ENCODE assay signal across 10 cellular contexts in genomic region chr3:132034097-132034485, GRCh38. TPM values are rescaled to one million over a fixed set of nuclear protein-coding genes. Genes with fewer than 3 reads are reported as not detected.
DNase-seq lines count a peak whose midpoint lies in the region; ATAC-seq, FAIRE-seq and TF ChIP-seq lines count a peak whose summit lies in the region.
"Had no signal": no experiment of that assay in that cellular context is flagged by ENCODE, and none has a peak within 500 bp of the region (broad histone marks: within the 10 kb centered on the region; RNA-seq: fewer than 3 reads in every experiment).

No MANE protein-coding gene starts in this region.

- H3K9me3 ChIP-seq in PC-9 (ENCODE audit: insufficient read depth, low read depth) (no peaks in the 10 kb centered on the region), esophagus muscularis mucosa (no peaks in the 10 kb centered on the region), parathyroid adenoma (ENCODE audit: control insufficient read depth, low read length) (no peaks in the 10 kb centered on the region)
- H3K9me3 ChIP-seq: thyroid gland had no signal

- no peak overlapping the region for H3K27ac ChIP-seq in PC-9
- no peak overlapping the region for H3K27ac ChIP-seq in esophagus muscularis mucosa (replicated peaks in 1 of 4)
- peak overlapping the region; percentile 50 for H3K27ac ChIP-seq in parathyroid adenoma
- H3K27ac ChIP-seq: thyroid gland had no signal

- H3K9ac ChIP-seq in parathyroid adenoma: no peak overlapping the region

- H3K79me2 ChIP-seq in PC-9 (ENCODE audit: low read depth) (no peaks in the 10 kb centered on the region), parathyroid adenoma (no peaks in the 10 kb centered on the region)

- no peak for TF ChIP-seq POLR2A in esophagus muscularis mucosa (IDR thresholded peaks at IDR 0.05; ENCODE audit: low read depth)

- ATAC-seq in GM19023 (IDR thresholded peaks at IDR 0.05; ENCODE audit: unreplicated experiment): no peak

- H4K20me1 ChIP-seq in PC-9 (ENCODE audit: insufficient read depth): no peaks in the 10 kb centered on the region

- TF ChIP-seq EP300 in esophagus muscularis mucosa (IDR thresholded peaks at IDR 0.05): no peak

- H3K27me3 ChIP-seq in PC-9 (ENCODE audit: insufficient read depth, low read depth) (no peaks in the 10 kb centered on the region), esophagus muscularis mucosa (peaks cover 0 to 70% (median 18%) of the 10 kb centered on the region in 4 donors), parathyroid adenoma (ENCODE audit: control insufficient read depth, insufficient read depth, low read length) (no peaks in the 10 kb centered on the region)
- H3K27me3 ChIP-seq: thyroid gland had no signal

- DNase-seq in GM12864 (ENCODE audit: low read depth) (no peak), PC-9 (no peak), esophagus muscularis mucosa (ENCODE audit: extremely low spot score) (no peak), HTR-8/SVneo (ENCODE audit: insufficient read length, low spot score) (no peak), HUDEP-2 (lab: John Stamatoyannopoulos, UW; ENCODE audit: unreplicated experiment in 76 of 76) (no peak), globus pallidus (ENCODE audit: low spot score) (no peak)
- DNase-seq: thyroid gland had no signal

- POLR2A ChIA-PET in PC-9 (lab: Charles Lee; ENCODE audit: unreplicated experiment): interaction anchor here (0.7 kb wide), 1 partner anchor 44 kb away, joined by 3 read pairs; no protein-coding TSS in a partner anchor

- intact Hi-C loops in PC-9 (cut with micrococcal nuclease; ENCODE audit: unreplicated experiment) (loop anchor here (2.0 kb wide), 1 partner anchor 365 kb away; no protein-coding TSS in a partner anchor), esophagus muscularis mucosa (cut with DNase I) (no loop called here)

- H3F3A ChIP-seq in PC-9 (ENCODE audit: insufficient read depth, low read depth): no peaks in the 10 kb centered on the region

- no peaks in the 10 kb centered on the region for H3K9me2 ChIP-seq in PC-9 (ENCODE audit: insufficient read depth)

- no TSS peak for BruUV-seq in PC-9 (replicated peaks; lab: Mats Ljungman, UMichigan)

- CTCF ChIA-PET in PC-9 (lab: Charles Lee): no interaction called here

- H3K4me3 ChIP-seq in GM12864 (ENCODE audit: low read depth, low read length) (no peak overlapping the region), PC-9 (peak overlapping the region; percentile 52; the same call in 1 of the 2 replicates), esophagus muscularis mucosa (peak overlapping the region; percentile 12 to 24 (median 18)), parathyroid adenoma (ENCODE audit: low read depth, low read length) (no peak overlapping the region)
- H3K4me3 ChIP-seq: thyroid gland had no signal

- H2AFZ ChIP-seq in PC-9: peak overlapping the region; percentile 77
- peak overlapping the region; percentile 90 for H2AFZ ChIP-seq in parathyroid adenoma

- H3K4me1 ChIP-seq in PC-9 (replicated peaks; ENCODE audit: insufficient read depth) (peaks cover 3% of the 10 kb centered on the region; the same call in 1 of the 2 replicates), esophagus muscularis mucosa (peaks cover 7 to 24% (median 16%) of the 10 kb centered on the region in 4 donors), parathyroid adenoma (peaks cover 3% of the 10 kb centered on the region)
- H3K4me1 ChIP-seq: thyroid gland had no signal

- FAIRE-seq in HTR-8/SVneo (lab: Jason Lieb, UNC): no peak
- FAIRE-seq: kidney had no signal

- H3K36me3 ChIP-seq in PC-9 (ENCODE audit: low read depth) (no peaks in the 10 kb centered on the region), esophagus muscularis mucosa (no peaks in the 10 kb centered on the region), parathyroid adenoma (ENCODE audit: control insufficient read depth, insufficient read depth, low read length) (no peaks in the 10 kb centered on the region)
- H3K36me3 ChIP-seq: thyroid gland had no signal

- WGBS in esophagus muscularis mucosa: 1% methylated on average over 14 of the region's 14 CpGs

- H3K4me2 ChIP-seq in PC-9: peak overlapping the region; percentile 80
- no peak overlapping the region for H3K4me2 ChIP-seq in parathyroid adenoma (ENCODE audit: low read length)

- TF ChIP-seq CTCF in GM12864 (IDR thresholded peaks at IDR 0.05; ENCODE audit: low read depth, low read length, missing control alignments) (peak; percentile 2), PC-9 (conservative IDR thresholded peaks at IDR 0.05) (no peak), esophagus muscularis mucosa (IDR thresholded peaks at IDR 0.05) (no peak), parathyroid adenoma (IDR thresholded peaks at IDR 0.05) (no peak)

RNA-seq across cellular contexts. Expression of gene CPNE4, which starts 0.7 kb away (rescaled TPM):
- total RNA-seq in PC-9 (2021) (0.10 and 0.22 TPM in 2 replicates), esophagus muscularis mucosa (under 1 TPM in 2 of 4 donors, not detected in 2; 0.17 to 0.52 TPM)
- total RNA-seq: thyroid gland had no signal

Comparison
In these comparisons a context has a peak if more than half of its experiments do, and no peak if none do; other contexts are left out.
1. H3K4me3 ChIP-seq: peak in PC-9 (single experiment) and esophagus muscularis mucosa (4 of 4); none in GM12864 (single experiment) and parathyroid adenoma (single experiment).